Comparison of ENCODE assay signal across 17 cellular contexts in the genomic region with DNA sequence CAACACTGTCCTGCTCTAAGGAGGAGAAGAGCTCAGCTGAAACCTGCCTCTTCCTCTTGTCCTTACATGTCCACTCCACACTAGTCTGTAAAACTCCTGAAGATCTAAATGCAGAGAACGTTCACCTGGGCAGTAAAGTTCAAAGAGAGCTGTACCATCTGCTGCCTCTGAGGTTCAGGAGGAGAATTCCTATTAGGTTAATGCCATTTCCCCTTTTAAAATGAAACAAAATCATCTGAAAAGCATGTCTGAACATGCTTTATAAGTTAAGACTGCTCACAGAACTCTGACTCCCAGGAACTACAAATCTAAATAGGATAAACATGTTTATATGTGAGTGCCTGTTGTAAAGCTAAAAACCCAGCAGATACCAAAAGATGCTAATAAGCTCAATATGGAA.
A peak's percentile ranks its signal among the peaks of the same experiment; 100 is the strongest.
DNase-seq lines count a peak whose midpoint lies in the region; ATAC-seq and TF ChIP-seq lines count a peak whose summit lies in the region.
"Had no signal": no experiment of that assay in that cellular context is flagged by ENCODE, and none has a peak within 500 bp of the region (broad histone marks: within the 10 kb centered on the region; RNA-seq: fewer than 3 reads in every experiment).

No MANE protein-coding gene starts in this region.

- ATAC-seq in activated CD8-positive, alpha-beta memory T cell treated with anti-CD3 and anti-CD28 coated beads, Interleukin-2, amount 10 ng/mL, durations not matched to agents 7 days and 5 days, result no peak
- ATAC-seq: K562, Right ventricle myocardium inferior had no signal

- no peaks in the 10 kb centered on the region for H3K79me2 ChIP-seq in GM23248 (ENCODE audit: insufficient read depth)

- H3K27me3 Mint-ChIP-seq in osteocyte (ENCODE audit: unreplicated experiment), result no peaks in the 10 kb centered on the region
- peaks cover 2% of the 10 kb centered on the region for H3K27me3 Mint-ChIP-seq in activated CD8-positive, alpha-beta memory T cell treated with anti-CD3 and anti-CD28 coated beads, Interleukin-2, amount 10 ng/mL, durations not matched to agents 7 days and 5 days

- H3K9me2 ChIP-seq in GM23248 (ENCODE audit: insufficient read depth), result no peaks in the 10 kb centered on the region

- no peaks in the 10 kb centered on the region for H3K9me3 Mint-ChIP-seq in osteocyte (ENCODE audit: unreplicated experiment)
- no peaks in the 10 kb centered on the region for H3K9me3 Mint-ChIP-seq in activated CD8-positive, alpha-beta memory T cell treated with anti-CD3 and anti-CD28 coated beads, Interleukin-2, amount 10 ng/mL, durations not matched to agents 7 days and 5 days (ENCODE audit: low read depth)

- 0 out of 2 replicates have a peak overlapping the region, but pooled peaks have one; percentile 29 for H2AFZ ChIP-seq in GM23248
- H2AFZ ChIP-seq: PC-9 had no signal

- no peaks in the 10 kb centered on the region for H3K9me3 ChIP-seq in GM23248 (ENCODE audit: low read depth)
- H3K9me3 ChIP-seq: HAP-1 had no signal

- H3K4me2 ChIP-seq in GM23248 (ENCODE audit: unreplicated experiment), result no peak overlapping the region
- H3K4me2 ChIP-seq: PC-9 had no signal

- 95 to 97% methylated on average over 1 of the region's 1 CpG for WGBS in GM23248 (ENCODE audit: low coverage in 1 of 2, low lambda C conversion rate in 2 of 2, missing lambda C conversion rate in 2 of 2), 2 experiments

- H3K27ac Mint-ChIP-seq in osteocyte (ENCODE audit: unreplicated experiment), result peak overlapping the region; percentile 58
- no peak overlapping the region for H3K27ac Mint-ChIP-seq in activated CD8-positive, alpha-beta memory T cell treated with anti-CD3 and anti-CD28 coated beads, Interleukin-2, amount 10 ng/mL, durations not matched to agents 7 days and 5 days

- no peaks in the 10 kb centered on the region for H4K20me1 ChIP-seq in GM23248 (ENCODE audit: insufficient read depth)

- H3K36me3 ChIP-seq in GM23248 (ENCODE audit: low read depth) (no peaks in the 10 kb centered on the region), H7 (replicated peaks; ENCODE audit: control insufficient read depth, insufficient read depth, low read length) (no peaks in the 10 kb centered on the region)
- H3K36me3 ChIP-seq: HAP-1 had no signal

- TF ChIP-seq CTCF in RWPE1 (conservative IDR thresholded peaks at IDR 0.05; ENCODE audit: low read depth), result no peak
- TF ChIP-seq CTCF in osteocyte (IDR thresholded peaks at IDR 0.05), result no peak

- no peak overlapping the region for H3K4me3 Mint-ChIP-seq in osteocyte (ENCODE audit: unreplicated experiment)
- no peak overlapping the region for H3K4me3 Mint-ChIP-seq in activated CD8-positive, alpha-beta memory T cell treated with anti-CD3 and anti-CD28 coated beads, Interleukin-2, amount 10 ng/mL, durations not matched to agents 7 days and 5 days

- H3K4me1 ChIP-seq in GM23248 (ENCODE audit: insufficient read depth), result peaks cover 24% of the 10 kb centered on the region
- H3K4me1 ChIP-seq: HAP-1 had no signal

- CTCF ChIA-PET in RWPE1 (lab: Yijun Ruan, JAX), result no interaction called here
- CTCF ChIA-PET in activated CD8-positive, alpha-beta memory T cell treated with anti-CD3 and anti-CD28 coated beads, Interleukin-2, amount 10 ng/mL, durations not matched to agents 7 days and 5 days (lab: Charles Lee), result no interaction called here

- in situ Hi-C loops in GM23248 (cut with MboI), result no loop called here

- H3K9ac ChIP-seq in GM23248, result no peak overlapping the region

- H3K27me3 ChIP-seq in GM23248 (replicated peaks; ENCODE audit: insufficient read depth) (no peaks in the 10 kb centered on the region), H7 (ENCODE audit: control insufficient read depth, insufficient read depth, low read length) (no peaks in the 10 kb centered on the region)

- no peak overlapping the region for H3K27ac ChIP-seq in GM23248
- no peak overlapping the region for H3K27ac ChIP-seq in RWPE1
- peak overlapping the region; percentile 55 for H3K27ac ChIP-seq in epithelial cell of prostate
- H3K27ac ChIP-seq: PC-9, SK-N-MC had no signal

- peaks cover 12% of the 10 kb centered on the region for H3F3A ChIP-seq in GM23248 (ENCODE audit: insufficient read depth)

- no peak overlapping the region for H3K4me3 ChIP-seq in GM23248
- no peak overlapping the region for H3K4me3 ChIP-seq in H7 (ENCODE audit: insufficient read depth, low read depth, low read length)
- H3K4me3 ChIP-seq: HAP-1, K562, PC-9, SK-N-MC had no signal

- POLR2A ChIA-PET in RWPE1 (lab: Yijun Ruan, JAX; ENCODE audit: low non-redundant PET), result no interaction called here

- DNase-seq in GM23248 (no peak), RWPE1 (ENCODE audit: low spot score) (peak; percentile 10), epithelial cell of prostate (ENCODE audit: low read depth, low spot score) (no peak), osteocyte (ENCODE audit: extremely low spot score, unreplicated experiment) (no peak), H7 (no peak)
- no peak for DNase-seq in stimulated activated CD4-positive, alpha-beta T cell treated with anti-CD3 and anti-CD28 coated beads, Interleukin-15, amount 100 ng/mL, for 24 hours
- DNase-seq in activated CD8-positive, alpha-beta memory T cell treated with anti-CD3 and anti-CD28 coated beads, Interleukin-2, amount 10 ng/mL, durations not matched to agents 7 days and 5 days, result no peak
- DNase-seq: COR-L47, NCI-H1417 treated with DMSO at 0.1 percent for 48 hours, NCI-H2029 treated with DMSO at 0.1 percent for 48 hours, NCI-H510A treated with DMSO at 0.1 percent for 48 hours, NCI-H82, PC-9 had no signal

- H3K36me3 Mint-ChIP-seq in osteocyte (ENCODE audit: unreplicated experiment), result peaks cover 85% of the 10 kb centered on the region
- no peaks in the 10 kb centered on the region for H3K36me3 Mint-ChIP-seq in activated CD8-positive, alpha-beta memory T cell treated with anti-CD3 and anti-CD28 coated beads, Interleukin-2, amount 10 ng/mL, durations not matched to agents 7 days and 5 days

- H3K4me1 Mint-ChIP-seq in osteocyte (ENCODE audit: unreplicated experiment), result peaks cover 71% of the 10 kb centered on the region
- no peaks in the 10 kb centered on the region for H3K4me1 Mint-ChIP-seq in activated CD8-positive, alpha-beta memory T cell treated with anti-CD3 and anti-CD28 coated beads, Interleukin-2, amount 10 ng/mL, durations not matched to agents 7 days and 5 days
